1 cellular context compared by ENCODE assay signal in the genomic region with DNA sequence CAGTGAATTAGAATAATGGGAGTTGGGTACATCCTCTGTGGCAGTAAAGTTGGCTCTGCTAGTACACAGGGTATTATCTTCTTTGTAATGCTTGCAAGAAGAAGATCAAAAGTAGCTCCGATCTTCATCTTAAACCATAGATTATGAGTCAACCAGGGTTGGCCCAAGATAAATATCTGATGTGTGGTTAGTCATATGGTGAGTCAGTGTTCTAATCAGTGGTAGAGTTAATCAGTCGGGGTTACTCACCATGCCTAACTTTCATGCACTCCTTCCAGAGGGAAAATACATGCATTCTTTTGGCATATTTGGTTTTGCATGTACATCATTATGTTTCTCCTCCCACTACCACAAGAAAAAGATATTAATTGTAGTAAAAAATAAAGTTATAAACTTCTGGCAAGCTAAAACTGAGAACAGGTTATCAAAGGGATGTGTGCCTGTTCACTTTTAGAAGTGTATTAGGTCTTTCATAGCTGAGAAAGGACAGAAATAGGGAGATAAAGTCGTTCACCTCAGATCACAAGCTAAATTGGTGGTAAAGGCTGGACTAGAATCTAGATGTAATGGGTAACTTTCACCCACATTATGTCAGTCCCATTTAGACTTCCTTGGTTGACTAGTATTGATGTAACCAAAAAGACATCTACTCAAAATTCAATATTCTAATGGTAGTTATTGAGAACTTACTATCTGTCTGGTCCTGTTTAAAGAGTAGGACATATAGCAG.
A peak's percentile ranks its signal among the peaks of the same experiment; 100 is the strongest.
TF ChIP-seq lines count a peak whose summit lies in the region.

No MANE protein-coding gene starts in this region.

TF ChIP-seq in HEK293, 187 proteins besides CTCF, POLR2A, EP300 and RAD21:
- TF ChIP-seq, protein P1, sequence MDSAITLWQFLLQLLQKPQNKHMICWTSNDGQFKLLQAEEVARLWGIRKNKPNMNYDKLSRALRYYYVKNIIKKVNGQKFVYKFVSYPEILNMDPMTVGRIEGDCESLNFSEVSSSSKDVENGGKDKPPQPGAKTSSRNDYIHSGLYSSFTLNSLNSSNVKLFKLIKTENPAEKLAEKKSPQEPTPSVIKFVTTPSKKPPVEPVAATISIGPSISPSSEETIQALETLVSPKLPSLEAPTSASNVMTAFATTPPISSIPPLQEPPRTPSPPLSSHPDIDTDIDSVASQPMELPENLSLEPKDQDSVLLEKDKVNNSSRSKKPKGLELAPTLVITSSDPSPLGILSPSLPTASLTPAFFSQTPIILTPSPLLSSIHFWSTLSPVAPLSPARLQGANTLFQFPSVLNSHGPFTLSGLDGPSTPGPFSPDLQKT (IDR thresholded peaks at IDR 0.05; ENCODE audit: borderline replicate concordance, low read depth, low read length), result no peak
- TF ChIP-seq, protein P2, sequence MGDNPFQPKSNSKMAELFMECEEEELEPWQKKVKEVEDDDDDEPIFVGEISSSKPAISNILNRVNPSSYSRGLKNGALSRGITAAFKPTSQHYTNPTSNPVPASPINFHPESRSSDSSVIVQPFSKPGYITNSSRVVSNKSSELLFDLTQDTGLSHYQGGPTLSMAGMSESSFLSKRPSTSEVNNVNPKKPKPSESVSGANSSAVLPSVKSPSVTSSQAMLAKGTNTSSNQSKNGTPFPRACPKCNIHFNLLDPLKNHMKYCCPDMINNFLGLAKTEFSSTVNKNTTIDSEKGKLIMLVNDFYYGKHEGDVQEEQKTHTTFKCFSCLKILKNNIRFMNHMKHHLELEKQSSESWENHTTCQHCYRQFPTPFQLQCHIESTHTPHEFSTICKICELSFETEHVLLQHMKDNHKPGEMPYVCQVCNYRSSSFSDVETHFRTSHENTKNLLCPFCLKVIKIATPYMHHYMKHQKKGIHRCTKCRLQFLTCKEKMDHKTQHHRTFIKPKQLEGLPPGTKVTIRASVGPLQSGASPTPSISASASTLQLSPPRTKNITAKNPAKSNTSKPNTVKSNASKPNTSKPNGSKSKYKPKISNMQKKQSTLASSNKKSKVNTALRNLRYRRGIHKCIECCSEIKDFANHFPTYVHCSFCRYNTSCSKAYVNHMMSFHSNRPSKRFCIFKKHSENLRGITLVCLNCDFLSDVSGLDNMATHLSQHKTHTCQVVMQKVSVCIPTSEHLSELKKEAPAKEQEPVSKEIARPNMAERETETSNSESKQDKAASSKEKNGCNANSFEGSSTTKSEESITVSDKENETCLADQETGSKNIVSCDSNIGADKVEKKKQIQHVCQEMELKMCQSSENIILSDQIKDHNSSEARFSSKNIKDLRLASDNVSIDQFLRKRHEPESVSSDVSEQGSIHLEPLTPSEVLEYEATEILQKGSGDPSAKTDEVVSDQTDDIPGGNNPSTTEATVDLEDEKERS (tag by site-specific recombination; IDR thresholded peaks at IDR 0.05), result no peak
- TF ChIP-seq ZNF10 (tag by site-specific recombination; IDR thresholded peaks at IDR 0.05), result peak; percentile 23; the same call in 1 of the 2 replicates
- TF ChIP-seq, protein P3, sequence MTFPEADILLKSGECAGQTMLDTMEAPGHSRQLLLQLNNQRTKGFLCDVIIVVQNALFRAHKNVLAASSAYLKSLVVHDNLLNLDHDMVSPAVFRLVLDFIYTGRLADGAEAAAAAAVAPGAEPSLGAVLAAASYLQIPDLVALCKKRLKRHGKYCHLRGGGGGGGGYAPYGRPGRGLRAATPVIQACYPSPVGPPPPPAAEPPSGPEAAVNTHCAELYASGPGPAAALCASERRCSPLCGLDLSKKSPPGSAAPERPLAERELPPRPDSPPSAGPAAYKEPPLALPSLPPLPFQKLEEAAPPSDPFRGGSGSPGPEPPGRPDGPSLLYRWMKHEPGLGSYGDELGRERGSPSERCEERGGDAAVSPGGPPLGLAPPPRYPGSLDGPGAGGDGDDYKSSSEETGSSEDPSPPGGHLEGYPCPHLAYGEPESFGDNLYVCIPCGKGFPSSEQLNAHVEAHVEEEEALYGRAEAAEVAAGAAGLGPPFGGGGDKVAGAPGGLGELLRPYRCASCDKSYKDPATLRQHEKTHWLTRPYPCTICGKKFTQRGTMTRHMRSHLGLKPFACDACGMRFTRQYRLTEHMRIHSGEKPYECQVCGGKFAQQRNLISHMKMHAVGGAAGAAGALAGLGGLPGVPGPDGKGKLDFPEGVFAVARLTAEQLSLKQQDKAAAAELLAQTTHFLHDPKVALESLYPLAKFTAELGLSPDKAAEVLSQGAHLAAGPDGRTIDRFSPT (tag by site-specific recombination; IDR thresholded peaks at IDR 0.05), result peak; percentile 69
- no peak for TF ChIP-seq ZNF223 (tag by site-specific recombination; IDR thresholded peaks at IDR 0.05)
- TF ChIP-seq, protein P4, sequence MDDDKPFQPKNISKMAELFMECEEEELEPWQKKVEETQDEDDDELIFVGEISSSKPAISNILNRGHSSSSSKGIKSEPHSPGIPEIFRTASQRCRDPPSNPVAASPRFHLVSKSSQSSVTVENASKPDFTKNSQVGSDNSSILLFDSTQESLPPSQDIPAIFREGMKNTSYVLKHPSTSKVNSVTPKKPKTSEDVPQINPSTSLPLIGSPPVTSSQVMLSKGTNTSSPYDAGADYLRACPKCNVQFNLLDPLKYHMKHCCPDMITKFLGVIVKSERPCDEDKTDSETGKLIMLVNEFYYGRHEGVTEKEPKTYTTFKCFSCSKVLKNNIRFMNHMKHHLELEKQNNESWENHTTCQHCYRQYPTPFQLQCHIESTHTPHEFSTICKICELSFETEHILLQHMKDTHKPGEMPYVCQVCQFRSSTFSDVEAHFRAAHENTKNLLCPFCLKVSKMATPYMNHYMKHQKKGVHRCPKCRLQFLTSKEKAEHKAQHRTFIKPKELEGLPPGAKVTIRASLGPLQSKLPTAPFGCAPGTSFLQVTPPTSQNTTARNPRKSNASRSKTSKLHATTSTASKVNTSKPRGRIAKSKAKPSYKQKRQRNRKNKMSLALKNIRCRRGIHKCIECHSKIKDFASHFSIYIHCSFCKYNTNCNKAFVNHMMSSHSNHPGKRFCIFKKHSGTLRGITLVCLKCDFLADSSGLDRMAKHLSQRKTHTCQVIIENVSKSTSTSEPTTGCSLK (tag by site-specific recombination; IDR thresholded peaks at IDR 0.05), result no peak
- TF ChIP-seq ZNF776 (tag by site-specific recombination; IDR thresholded peaks at IDR 0.05; ENCODE audit: borderline replicate concordance), result no peak
- TF ChIP-seq ZNF354C (tag by site-specific recombination; IDR thresholded peaks at IDR 0.05; ENCODE audit: borderline replicate concordance, low read depth), result no peak
- no peak for TF ChIP-seq EGR2 (tag by site-specific recombination; IDR thresholded peaks at IDR 0.05; ENCODE audit: low read depth)
- no peak for TF ChIP-seq ZNF221 (tag by site-specific recombination; IDR thresholded peaks at IDR 0.05; ENCODE audit: borderline replicate concordance)
- TF ChIP-seq ZNF248 (tag by site-specific recombination; IDR thresholded peaks at IDR 0.05), result no peak
- TF ChIP-seq ZNF677 (tag by site-specific recombination; IDR thresholded peaks at IDR 0.05), result no peak
- TF ChIP-seq ZNF157 (tag by site-specific recombination; IDR thresholded peaks at IDR 0.05), result no peak
- TF ChIP-seq ZNF549 (tag by site-specific recombination; IDR thresholded peaks at IDR 0.05), result no peak
- TF ChIP-seq HOXD13 (CRISPR knock-in tag; IDR thresholded peaks at IDR 0.05; ENCODE audit: borderline replicate concordance), result no peak
- TF ChIP-seq ZNF670 (tag by site-specific recombination; IDR thresholded peaks at IDR 0.05; ENCODE audit: low read depth), result no peak
- TF ChIP-seq, protein P5, sequence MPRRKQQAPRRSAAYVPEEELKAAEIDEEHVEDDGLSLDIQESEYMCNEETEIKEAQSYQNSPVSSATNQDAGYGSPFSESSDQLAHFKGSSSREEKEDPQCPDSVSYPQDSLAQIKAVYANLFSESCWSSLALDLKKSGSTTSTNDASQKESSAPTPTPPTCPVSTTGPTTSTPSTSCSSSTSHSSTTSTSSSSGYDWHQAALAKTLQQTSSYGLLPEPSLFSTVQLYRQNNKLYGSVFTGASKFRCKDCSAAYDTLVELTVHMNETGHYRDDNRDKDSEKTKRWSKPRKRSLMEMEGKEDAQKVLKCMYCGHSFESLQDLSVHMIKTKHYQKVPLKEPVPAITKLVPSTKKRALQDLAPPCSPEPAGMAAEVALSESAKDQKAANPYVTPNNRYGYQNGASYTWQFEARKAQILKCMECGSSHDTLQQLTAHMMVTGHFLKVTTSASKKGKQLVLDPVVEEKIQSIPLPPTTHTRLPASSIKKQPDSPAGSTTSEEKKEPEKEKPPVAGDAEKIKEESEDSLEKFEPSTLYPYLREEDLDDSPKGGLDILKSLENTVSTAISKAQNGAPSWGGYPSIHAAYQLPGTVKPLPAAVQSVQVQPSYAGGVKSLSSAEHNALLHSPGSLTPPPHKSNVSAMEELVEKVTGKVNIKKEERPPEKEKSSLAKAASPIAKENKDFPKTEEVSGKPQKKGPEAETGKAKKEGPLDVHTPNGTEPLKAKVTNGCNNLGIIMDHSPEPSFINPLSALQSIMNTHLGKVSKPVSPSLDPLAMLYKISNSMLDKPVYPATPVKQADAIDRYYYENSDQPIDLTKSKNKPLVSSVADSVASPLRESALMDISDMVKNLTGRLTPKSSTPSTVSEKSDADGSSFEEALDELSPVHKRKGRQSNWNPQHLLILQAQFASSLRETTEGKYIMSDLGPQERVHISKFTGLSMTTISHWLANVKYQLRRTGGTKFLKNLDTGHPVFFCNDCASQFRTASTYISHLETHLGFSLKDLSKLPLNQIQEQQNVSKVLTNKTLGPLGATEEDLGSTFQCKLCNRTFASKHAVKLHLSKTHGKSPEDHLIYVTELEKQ (tag by site-specific recombination; IDR thresholded peaks at IDR 0.05; ENCODE audit: borderline replicate concordance), result no peak
- TF ChIP-seq ZNF596 (tag by site-specific recombination; IDR thresholded peaks at IDR 0.05), result no peak
